ENCODE assay signal across 17 cellular contexts in genomic region chr6:121890307-121890910, GRCh38.
A peak's percentile ranks its signal among the peaks of the same experiment; 100 is the strongest.
DNase-seq lines count a peak whose midpoint lies in the region; ATAC-seq, FAIRE-seq and TF ChIP-seq lines count a peak whose summit lies in the region.
"Had no signal": no experiment of that assay in that cellular context is flagged by ENCODE, and none has a peak within 500 bp of the region (broad histone marks: within the 10 kb centered on the region; RNA-seq: fewer than 3 reads in every experiment).

No MANE protein-coding gene starts in this region.

- no peaks in the 10 kb centered on the region for H3K36me3 ChIP-seq in NT2/D1 (ENCODE audit: insufficient read depth, insufficient read length, low read length)
- H3K36me3 ChIP-seq in endothelial cell of umbilical vein (ENCODE audit: control insufficient read depth in 2 of 2, extremely low read depth in 1 of 2, insufficient read depth in 2 of 2, low read length in 2 of 2): no peaks in the 10 kb centered on the region
- H3K36me3 ChIP-seq in osteoblast (ENCODE audit: insufficient read depth, low read length): no peaks in the 10 kb centered on the region
- H3K36me3 ChIP-seq: SJSA1 had no signal

- intact Hi-C loops in endothelial cell of umbilical vein (cut with micrococcal nuclease): no loop called here

- no peak overlapping the region for H3K9ac ChIP-seq in NT2/D1 (ENCODE audit: insufficient read length, low read depth)
- H3K9ac ChIP-seq in endothelial cell of umbilical vein (replicated peaks; ENCODE audit: extremely low read depth, insufficient read depth, low read length): no peak overlapping the region

- H3K4me1 ChIP-seq in NT2/D1 (ENCODE audit: insufficient read depth, insufficient read length) (no peaks in the 10 kb centered on the region), endothelial cell of umbilical vein (ENCODE audit: control insufficient read depth, extremely low read depth, insufficient read depth, low read length) (peaks cover 4% of the 10 kb centered on the region), osteoblast (ENCODE audit: insufficient read depth, low read length) (peaks cover 12% of the 10 kb centered on the region)
- H3K4me1 ChIP-seq: uterus had no signal

- H3K27ac ChIP-seq in endothelial cell of umbilical vein (ENCODE audit: insufficient read depth, low read depth, low read length) (no peak overlapping the region), osteoblast (ENCODE audit: low read depth, low read length) (no peak overlapping the region)
- H3K27ac ChIP-seq: SJSA1, uterus had no signal

- TF ChIP-seq CTCF in endothelial cell of umbilical vein (IDR thresholded peaks at IDR 0.05; ENCODE audit: extremely low read depth in 1 of 2, insufficient read depth in 1 of 2, low read depth in 1 of 2, low read length in 2 of 2) (no peak), osteoblast (IDR thresholded peaks at IDR 0.05; ENCODE audit: extremely low read depth, low read depth, low read length) (no peak)

- no TSS peak for BruUV-seq in endothelial cell of umbilical vein (replicated peaks; lab: Mats Ljungman, UMichigan)

- no peak overlapping the region for H3K4me3 ChIP-seq in NT2/D1 (ENCODE audit: insufficient read length, low read depth)
- no peak overlapping the region for H3K4me3 ChIP-seq in endothelial cell of umbilical vein (replicated peaks in 1 of 3; ENCODE audit: insufficient read depth in 1 of 3, low read depth in 1 of 3, low read length in 3 of 3)
- no peak overlapping the region for H3K4me3 ChIP-seq in osteoblast (ENCODE audit: insufficient read depth, low read length)
- H3K4me3 ChIP-seq: SJSA1, uterus had no signal

- dilution Hi-C loops in endothelial cell of umbilical vein (cut with MboI; ENCODE audit: extremely low pct_ligation_motif_present, low sequenced_read_pairs): no loop called here

- CTCF ChIA-PET in endothelial cell of umbilical vein (lab: Charles Lee): interaction anchor here (1.0 kb wide), 2 partner anchors 9 to 41 kb away, joined by 3 to 4 read pairs; no protein-coding TSS in a partner anchor

- H3K9me3 ChIP-seq in NT2/D1 (ENCODE audit: insufficient read depth, low read length): 0 out of 2 replicates have a peak, but pooled peaks cover 7% of the 10 kb centered on the region
- no peaks in the 10 kb centered on the region for H3K9me3 ChIP-seq in endothelial cell of umbilical vein (replicated peaks; ENCODE audit: control insufficient read depth, insufficient read depth, low read length)
- H3K9me3 ChIP-seq in osteoblast (ENCODE audit: low read depth, low read length): no peaks in the 10 kb centered on the region
- H3K9me3 ChIP-seq: SJSA1, uterus had no signal

- H3K79me2 ChIP-seq in endothelial cell of umbilical vein (ENCODE audit: control insufficient read depth, insufficient read depth, low read length) (no peaks in the 10 kb centered on the region), osteoblast (ENCODE audit: insufficient read depth, low read length) (no peaks in the 10 kb centered on the region)

- H4K20me1 ChIP-seq in endothelial cell of umbilical vein (replicated peaks; ENCODE audit: control insufficient read depth, extremely low read depth, insufficient read depth, low read length) (no peaks in the 10 kb centered on the region), osteoblast (ENCODE audit: insufficient read depth, low read length) (no peaks in the 10 kb centered on the region)

- POLR2A ChIA-PET in endothelial cell of umbilical vein (lab: Charles Lee): no interaction called here

- no peaks in the 10 kb centered on the region for H3K9me1 ChIP-seq in endothelial cell of umbilical vein (replicated peaks; ENCODE audit: control insufficient read depth, extremely low read depth, insufficient read depth, low read length)

- TF ChIP-seq POLR2A in endothelial cell of umbilical vein (IDR thresholded peaks at IDR 0.05; ENCODE audit: low read depth, low read length): no peak

- peak; percentile 13 for DNase-seq in HT1080 (ENCODE audit: low read depth)
- DNase-seq in NT2/D1 (ENCODE audit: low read depth, low spot score): peak; percentile 1
- DNase-seq in endothelial cell of umbilical vein (ENCODE audit: low read depth, low spot score): peak; percentile 59
- no peak for DNase-seq in osteoblast (ENCODE audit: insufficient read length, low spot score, missing footprints)
- no peak for DNase-seq in NK-92 treated with Interleukin-12 subunit alpha and Interleukin-12 subunit beta, amount 100 ng/mL, for 24 hours (lab: John Stamatoyannopoulos, UW)
- DNase-seq: activated CD4-positive, alpha-beta T cell treated with anti-CD3 and anti-CD28 coated beads for 48 hours; COR-L47; naive thymus-derived CD4-positive, alpha-beta T cell; NCI-H187 treated with DMSO at 0.1 percent for 48 hours; PC-3; stimulated activated CD4-positive, alpha-beta T cell treated with anti-CD3 and anti-CD28 coated beads, Interleukin-2, amount 100 ng/mL, for 48 hours; T1000; uterus had no signal

- FAIRE-seq in endothelial cell of umbilical vein (lab: Jason Lieb, UNC): peak; percentile 4

- no peak for ATAC-seq in GM21526 (IDR thresholded peaks at IDR 0.05; ENCODE audit: low FRiP score, unreplicated experiment)
- no peak for ATAC-seq in GM18861 (IDR thresholded peaks at IDR 0.05; ENCODE audit: unreplicated experiment)
- ATAC-seq: esophagus mucosa; naive thymus-derived CD4-positive, alpha-beta T cell; PC-3 had no signal

- H2AFZ ChIP-seq in endothelial cell of umbilical vein (ENCODE audit: low read depth, low read length) (peak overlapping the region; percentile 59), osteoblast (ENCODE audit: low read length) (peak overlapping the region; percentile 30)

- no peaks in the 10 kb centered on the region for H3K27me3 ChIP-seq in NT2/D1 (ENCODE audit: insufficient read depth, insufficient read length)
- no peaks in the 10 kb centered on the region for H3K27me3 ChIP-seq in endothelial cell of umbilical vein (ENCODE audit: control insufficient read depth in 2 of 2, insufficient read depth in 2 of 2, low read length in 2 of 2)
- no peaks in the 10 kb centered on the region for H3K27me3 ChIP-seq in osteoblast (ENCODE audit: insufficient read depth, low read length)
- H3K27me3 ChIP-seq: SJSA1, uterus had no signal

- H3K4me2 ChIP-seq in endothelial cell of umbilical vein (ENCODE audit: insufficient read depth, low read length) (no peak overlapping the region), osteoblast (ENCODE audit: insufficient read depth, low read length) (no peak overlapping the region)

TF ChIP-seq in endothelial cell of umbilical vein, 7 proteins besides CTCF, POLR2A, EP300 and RAD21:
- peak; percentile 22 for TF ChIP-seq GATA2 (IDR thresholded peaks at IDR 0.05; ENCODE audit: insufficient read depth, insufficient read length, low read depth, low read length)
- TF ChIP-seq MAX (IDR thresholded peaks at IDR 0.05; ENCODE audit: insufficient read depth, insufficient read length): no peak

Comparison
In these comparisons a context has a peak if more than half of its experiments do, and no peak if none do; other contexts are left out.
1. DNase-seq: peak in HT1080 (single experiment), NT2/D1 (single experiment) and endothelial cell of umbilical vein (single experiment); none in osteoblast (single experiment) and NK-92 treated with Interleukin-12 subunit alpha and Interleukin-12 subunit beta, amount 100 ng/mL, for 24 hours (single experiment).